In genomic region chr17:33974276-33974675, GRCh38 we compare ENCODE assay signal across 26 cellular contexts.
"Had no signal": no experiment of that assay in that cellular context is flagged by ENCODE, and none has a peak within 500 bp of the region (broad histone marks: within the 10 kb centered on the region; RNA-seq: fewer than 3 reads in every experiment).

No MANE protein-coding gene starts in this region.

- H3K27ac ChIP-seq: left ventricle myocardium inferior, pancreas, prostate gland, skin epidermis, suprapubic skin, thoracic aorta, tibial artery, upper lobe of right lung had no signal

- H3K4me1 ChIP-seq: pancreas, prostate gland, tibial artery, upper lobe of right lung had no signal

- H3K27me3 ChIP-seq: pancreas had no signal

- DNase-seq: hypothalamus; immature natural killer cell; left ventricle myocardium inferior; mesendoderm; naive thymus-derived CD4-positive, alpha-beta T cell; pancreas; posterior cingulate gyrus; retina; right cardiac atrium; stimulated activated CD4-positive, alpha-beta T cell treated with anti-CD3 and anti-CD28 coated beads, Interleukin-12 subunit alpha, Interleukin-12 subunit beta, amount 100 ng/mL, for 4 hours; stimulated activated CD4-positive, alpha-beta T cell treated with anti-CD3 and anti-CD28 coated beads, Interleukin-15, amount 100 ng/mL, for 24 hours; stimulated activated CD4-positive, alpha-beta T cell treated with anti-CD3 and anti-CD28 coated beads, Interleukin-2, amount 100 ng/mL, for 24 hours; stimulated activated CD4-positive, alpha-beta T cell treated with anti-CD3 and anti-CD28 coated beads, Interleukin-4, amount 100 ng/mL, for 1 hour; stimulated activated naive B cell treated with anti-CD40 and anti-IgM and Interleukin-4, amounts not matched to agents 10 μg/mL and 1 μg/mL and 100 μg/mL, for 72 hours; stimulated activated naive CD8-positive, alpha-beta T cell treated with anti-CD3 and anti-CD28 coated beads, Interleukin-15, Interleukin-2, amounts not matched to agents 100 U/mL and 50 U/mL, for 24 hours; tibial artery; trophoblast cell; upper lobe of right lung had no signal

- H3K27ac Mint-ChIP-seq: mesothelial cell of epicardium; naive thymus-derived CD4-positive, alpha-beta T cell; natural killer cell treated with Interleukin-12 subunit alpha and Interleukin-12 subunit beta and Interleukin-15 and Interleukin-18, amount 100 ng/mL, for 72 hours; stimulated activated naive B cell treated with anti-CD40 and anti-IgM and Interleukin-4, amounts not matched to agents 10 μg/mL and 1 μg/mL and 100 μg/mL, for 72 hours had no signal

- H3K36me3 Mint-ChIP-seq: immature natural killer cell; mesothelial cell of epicardium; natural killer cell treated with Interleukin-12 subunit alpha and Interleukin-12 subunit beta and Interleukin-15 and Interleukin-18, amount 100 ng/mL, for 72 hours; stimulated activated naive B cell treated with anti-CD40 and anti-IgM and Interleukin-4, amounts not matched to agents 10 μg/mL and 1 μg/mL and 100 μg/mL, for 72 hours had no signal

- ATAC-seq: naive thymus-derived CD4-positive, alpha-beta T cell; natural killer cell treated with Interleukin-12 subunit alpha and Interleukin-12 subunit beta and Interleukin-15 and Interleukin-18, amount 100 ng/mL, for 72 hours; pancreas; right cardiac atrium; sciatic nerve; stimulated activated naive B cell treated with anti-CD40 and anti-IgM and Interleukin-4, amounts not matched to agents 10 μg/mL and 1 μg/mL and 100 μg/mL, for 72 hours; stimulated activated naive CD8-positive, alpha-beta T cell treated with anti-CD3 and anti-CD28 coated beads, Interleukin-15, Interleukin-2, amounts not matched to agents 100 U/mL and 50 U/mL, for 24 hours; upper lobe of right lung had no signal

- H3K9me3 Mint-ChIP-seq: immature natural killer cell; mesothelial cell of epicardium; natural killer cell treated with Interleukin-12 subunit alpha and Interleukin-12 subunit beta and Interleukin-15 and Interleukin-18, amount 100 ng/mL, for 72 hours had no signal

- H3K9me3 ChIP-seq: left ventricle myocardium inferior, pancreas, prostate gland, suprapubic skin, thoracic aorta, tibial artery, upper lobe of right lung had no signal

- H3K4me1 Mint-ChIP-seq: mesothelial cell of epicardium had no signal

- H3K36me3 ChIP-seq: left ventricle myocardium inferior, pancreas, prostate gland, suprapubic skin, thoracic aorta, tibial artery, upper lobe of right lung had no signal

- H3K4me3 ChIP-seq: left ventricle myocardium inferior, lung, pancreas, prostate gland, skin epidermis, suprapubic skin, thoracic aorta, tibial artery, upper lobe of right lung had no signal

- H3K4me3 Mint-ChIP-seq: immature natural killer cell; mesothelial cell of epicardium; naive thymus-derived CD4-positive, alpha-beta T cell; natural killer cell treated with Interleukin-12 subunit alpha and Interleukin-12 subunit beta and Interleukin-15 and Interleukin-18, amount 100 ng/mL, for 72 hours; stimulated activated naive B cell treated with anti-CD40 and anti-IgM and Interleukin-4, amounts not matched to agents 10 μg/mL and 1 μg/mL and 100 μg/mL, for 72 hours had no signal
